In the genomic region with DNA sequence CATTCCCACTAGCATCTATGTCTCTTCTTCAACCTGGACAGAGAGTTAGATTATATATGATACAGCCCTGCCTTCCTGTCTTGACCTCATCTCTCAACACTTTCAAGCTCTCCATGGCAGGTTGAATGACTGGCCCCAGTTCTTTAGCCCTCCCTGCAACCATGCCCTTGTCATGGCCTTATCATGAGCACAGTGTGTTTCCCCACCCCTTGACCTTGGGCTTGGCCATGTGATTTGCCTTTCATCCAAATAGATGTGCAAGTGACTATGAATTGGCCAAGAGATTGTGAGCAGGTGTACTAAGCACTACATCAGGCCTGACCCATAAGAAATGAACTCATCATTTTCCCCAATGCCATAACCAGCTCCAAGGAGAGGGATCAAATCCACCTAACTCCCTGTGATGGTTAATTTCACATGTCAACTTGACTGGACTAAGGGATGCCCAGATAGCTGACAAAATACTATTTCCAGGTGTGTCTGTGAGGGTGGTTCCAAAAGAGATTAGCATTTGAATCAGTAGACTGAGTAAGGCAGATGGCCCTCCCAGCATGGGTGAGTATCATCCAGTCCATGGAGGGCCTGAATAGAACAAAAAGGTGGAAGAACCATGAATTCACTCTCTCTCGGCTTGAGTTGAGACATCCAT, we compare ENCODE assay signal across 36 cellular contexts.
"Had no signal": no experiment of that assay in that cellular context is flagged by ENCODE, and none has a peak within 500 bp of the region (broad histone marks: within the 10 kb centered on the region; RNA-seq: fewer than 3 reads in every experiment).

No MANE protein-coding gene starts in this region.

- H3K4me3 Mint-ChIP-seq: activated CD4-positive, alpha-beta memory T cell treated with anti-CD3 and anti-CD28 coated beads for 36 hours; activated CD4-positive, alpha-beta T cell treated with anti-CD3 and anti-CD28 coated beads for 36 hours; activated CD4-positive, alpha-beta T cell treated with anti-CD3 and anti-CD28 coated beads, Interleukin-2, amount 10 ng/mL, durations not matched to agents 24 days and 14 days; activated CD8-positive, alpha-beta memory T cell treated with anti-CD3 and anti-CD28 coated beads, Interleukin-2, amount 10 ng/mL, durations not matched to agents 7 days and 5 days; activated CD8-positive, alpha-beta T cell treated with anti-CD3 and anti-CD28 coated beads, Interleukin-2, amount 10 ng/mL, durations not matched to agents 7 days and 5 days; activated naive CD4-positive, alpha-beta T cell treated with anti-CD3 and anti-CD28 coated beads, Interleukin-2, amount 10 ng/mL, durations not matched to agents 7 days and 5 days; activated naive CD8-positive, alpha-beta T cell treated with anti-CD3 and anti-CD28 coated beads, Interleukin-2, amount 10 ng/mL, durations not matched to agents 7 days and 5 days; activated T-helper 17 cell treated with anti-CD3 and anti-CD28 coated beads, Interleukin-2, amount 50 U/mL, for 72 hours; brain; dendritic cell treated with granulocyte-macrophage colony-stimulating factor and Interleukin-4, amounts not matched to agents 40 ng/mL and 50 ng/mL, for 4 days; T-helper 17 cell; T-helper 2 cell treated with Interferon-gamma antibody and Interleukin-4, amounts not matched to agents 5 μg/mL and 100 μg/mL, for 36 hours had no signal

- H3K9me3 ChIP-seq: ascending aorta, breast epithelium, colonic mucosa, esophagus muscularis mucosa, gastrocnemius medialis had no signal

- H3K27me3 ChIP-seq: ascending aorta, breast epithelium, cardiac muscle cell, colonic mucosa, dorsolateral prefrontal cortex, esophagus muscularis mucosa, foreskin keratinocyte, gastrocnemius medialis, heart right ventricle had no signal

- DNase-seq: activated CD4-positive, alpha-beta memory T cell treated with anti-CD3 and anti-CD28 coated beads for 36 hours; activated CD4-positive, alpha-beta T cell treated with anti-CD3 and anti-CD28 coated beads for 36 hours; activated CD4-positive, alpha-beta T cell treated with anti-CD3 and anti-CD28 coated beads, Interleukin-2, amount 10 ng/mL, durations not matched to agents 24 days and 14 days; activated CD4-positive, CD25-positive, alpha-beta regulatory T cell; activated CD4-positive, CD25-positive, alpha-beta regulatory T cell treated with anti-CD3 and anti-CD28 coated beads, Interleukin-2, amount 50 U/mL, for 72 hours; activated CD8-positive, alpha-beta memory T cell treated with anti-CD3 and anti-CD28 coated beads, Interleukin-2, amount 10 ng/mL, durations not matched to agents 7 days and 5 days; activated CD8-positive, alpha-beta memory T cell treated with anti-CD3 and anti-CD28 coated beads, Interleukin-2, amount 50 U/mL, for 4 hours; activated CD8-positive, alpha-beta T cell treated with anti-CD3 and anti-CD28 coated beads, Interleukin-2, amount 10 ng/mL, durations not matched to agents 7 days and 5 days; activated effector memory CD4-positive, alpha-beta T cell treated with Interleukin-2 at 50 U/mL for 16 hours; activated gamma-delta T cell treated with Interleukin-2 at 50 U/mL for 16 hours; activated naive CD4-positive, alpha-beta T cell treated with anti-CD3 and anti-CD28 coated beads, Interleukin-2, amount 10 ng/mL, durations not matched to agents 7 days and 5 days; activated naive CD8-positive, alpha-beta T cell treated with anti-CD3 and anti-CD28 coated beads, Interleukin-2, amount 10 ng/mL, durations not matched to agents 7 days and 5 days; activated T-cell treated with anti-CD3 and anti-CD28 coated beads, Interleukin-2, amount 50 U/mL, for 1 hour; central memory CD4-positive, alpha-beta T cell; cerebellar nuclear complex; colonic mucosa; dorsolateral prefrontal cortex; effector memory CD4-positive, alpha-beta T cell; erythroblast; foreskin keratinocyte; gastrocnemius medialis; glutamatergic neuron; heart right ventricle; T-helper 1 cell; T-helper 17 cell; T1000; WERI-Rb-1 had no signal

- H3K4me3 ChIP-seq: ascending aorta, breast epithelium, cardiac muscle cell, colonic mucosa, dorsolateral prefrontal cortex, esophagus muscularis mucosa, gastrocnemius medialis, heart right ventricle had no signal

- H3K27me3 Mint-ChIP-seq: activated CD4-positive, alpha-beta memory T cell treated with anti-CD3 and anti-CD28 coated beads for 36 hours; activated CD4-positive, alpha-beta T cell treated with anti-CD3 and anti-CD28 coated beads for 36 hours; activated CD4-positive, alpha-beta T cell treated with anti-CD3 and anti-CD28 coated beads, Interleukin-2, amount 10 ng/mL, durations not matched to agents 24 days and 14 days; activated CD8-positive, alpha-beta memory T cell treated with anti-CD3 and anti-CD28 coated beads, Interleukin-2, amount 10 ng/mL, durations not matched to agents 7 days and 5 days; activated naive CD4-positive, alpha-beta T cell treated with anti-CD3 and anti-CD28 coated beads, Interleukin-2, amount 10 ng/mL, durations not matched to agents 7 days and 5 days; activated naive CD8-positive, alpha-beta T cell treated with anti-CD3 and anti-CD28 coated beads, Interleukin-2, amount 10 ng/mL, durations not matched to agents 7 days and 5 days; activated T-helper 17 cell treated with anti-CD3 and anti-CD28 coated beads, Interleukin-2, amount 50 U/mL, for 72 hours; brain; dendritic cell treated with granulocyte-macrophage colony-stimulating factor and Interleukin-4, amounts not matched to agents 40 ng/mL and 50 ng/mL, for 4 days; T-helper 17 cell had no signal

- H3K27ac Mint-ChIP-seq: activated CD4-positive, alpha-beta memory T cell treated with anti-CD3 and anti-CD28 coated beads for 36 hours; activated CD4-positive, alpha-beta T cell treated with anti-CD3 and anti-CD28 coated beads for 36 hours; activated CD4-positive, alpha-beta T cell treated with anti-CD3 and anti-CD28 coated beads, Interleukin-2, amount 10 ng/mL, durations not matched to agents 24 days and 14 days; activated CD8-positive, alpha-beta memory T cell treated with anti-CD3 and anti-CD28 coated beads, Interleukin-2, amount 10 ng/mL, durations not matched to agents 7 days and 5 days; activated CD8-positive, alpha-beta T cell treated with anti-CD3 and anti-CD28 coated beads, Interleukin-2, amount 10 ng/mL, durations not matched to agents 7 days and 5 days; activated naive CD4-positive, alpha-beta T cell treated with anti-CD3 and anti-CD28 coated beads, Interleukin-2, amount 10 ng/mL, durations not matched to agents 7 days and 5 days; activated naive CD4-positive, alpha-beta T cell treated with anti-CD3 and anti-CD28 coated beads, Interleukin-2, amount 50 U/mL, for 72 hours; activated naive CD8-positive, alpha-beta T cell treated with anti-CD3 and anti-CD28 coated beads, Interleukin-2, amount 10 ng/mL, durations not matched to agents 7 days and 5 days; activated T-helper 17 cell treated with anti-CD3 and anti-CD28 coated beads, Interleukin-2, amount 50 U/mL, for 72 hours; brain; dendritic cell treated with granulocyte-macrophage colony-stimulating factor and Interleukin-4, amounts not matched to agents 40 ng/mL and 50 ng/mL, for 4 days; T-helper 17 cell; T-helper 2 cell treated with Interferon-gamma antibody and Interleukin-4, amounts not matched to agents 5 μg/mL and 100 μg/mL, for 36 hours had no signal

- ATAC-seq: activated CD4-positive, alpha-beta T cell treated with anti-CD3 and anti-CD28 coated beads for 36 hours; activated CD8-positive, alpha-beta memory T cell treated with anti-CD3 and anti-CD28 coated beads, Interleukin-2, amount 10 ng/mL, durations not matched to agents 7 days and 5 days; activated CD8-positive, alpha-beta T cell treated with anti-CD3 and anti-CD28 coated beads, Interleukin-2, amount 10 ng/mL, durations not matched to agents 7 days and 5 days; activated naive CD4-positive, alpha-beta T cell treated with anti-CD3 and anti-CD28 coated beads, Interleukin-2, amount 50 U/mL, for 72 hours; activated T-helper 17 cell treated with anti-CD3 and anti-CD28 coated beads, Interleukin-2, amount 50 U/mL, for 72 hours; foreskin keratinocyte; gastrocnemius medialis; heart right ventricle; T-helper 17 cell had no signal

- H3K36me3 ChIP-seq: ascending aorta, breast epithelium, cardiac muscle cell, colonic mucosa, esophagus muscularis mucosa, gastrocnemius medialis, heart right ventricle, WERI-Rb-1 had no signal

- H3K9me3 Mint-ChIP-seq: activated CD4-positive, alpha-beta memory T cell treated with anti-CD3 and anti-CD28 coated beads for 36 hours; activated T-helper 17 cell treated with anti-CD3 and anti-CD28 coated beads, Interleukin-2, amount 50 U/mL, for 72 hours; dendritic cell treated with granulocyte-macrophage colony-stimulating factor and Interleukin-4, amounts not matched to agents 40 ng/mL and 50 ng/mL, for 4 days; T-helper 2 cell treated with Interferon-gamma antibody and Interleukin-4, amounts not matched to agents 5 μg/mL and 100 μg/mL, for 36 hours had no signal

- H3K4me1 ChIP-seq: ascending aorta, breast epithelium, colonic mucosa, esophagus muscularis mucosa, gastrocnemius medialis, heart right ventricle had no signal

- H3K4me1 Mint-ChIP-seq: activated naive CD4-positive, alpha-beta T cell treated with anti-CD3 and anti-CD28 coated beads, Interleukin-2, amount 10 ng/mL, durations not matched to agents 7 days and 5 days; activated naive CD8-positive, alpha-beta T cell treated with anti-CD3 and anti-CD28 coated beads, Interleukin-2, amount 10 ng/mL, durations not matched to agents 7 days and 5 days had no signal

- H3K27ac ChIP-seq: ascending aorta, breast epithelium, cardiac muscle cell, colonic mucosa, dorsolateral prefrontal cortex, esophagus muscularis mucosa, foreskin keratinocyte, gastrocnemius medialis, heart right ventricle, WERI-Rb-1 had no signal
